Comparison of ENCODE assay signal across 1 cellular context in the genomic region with DNA sequence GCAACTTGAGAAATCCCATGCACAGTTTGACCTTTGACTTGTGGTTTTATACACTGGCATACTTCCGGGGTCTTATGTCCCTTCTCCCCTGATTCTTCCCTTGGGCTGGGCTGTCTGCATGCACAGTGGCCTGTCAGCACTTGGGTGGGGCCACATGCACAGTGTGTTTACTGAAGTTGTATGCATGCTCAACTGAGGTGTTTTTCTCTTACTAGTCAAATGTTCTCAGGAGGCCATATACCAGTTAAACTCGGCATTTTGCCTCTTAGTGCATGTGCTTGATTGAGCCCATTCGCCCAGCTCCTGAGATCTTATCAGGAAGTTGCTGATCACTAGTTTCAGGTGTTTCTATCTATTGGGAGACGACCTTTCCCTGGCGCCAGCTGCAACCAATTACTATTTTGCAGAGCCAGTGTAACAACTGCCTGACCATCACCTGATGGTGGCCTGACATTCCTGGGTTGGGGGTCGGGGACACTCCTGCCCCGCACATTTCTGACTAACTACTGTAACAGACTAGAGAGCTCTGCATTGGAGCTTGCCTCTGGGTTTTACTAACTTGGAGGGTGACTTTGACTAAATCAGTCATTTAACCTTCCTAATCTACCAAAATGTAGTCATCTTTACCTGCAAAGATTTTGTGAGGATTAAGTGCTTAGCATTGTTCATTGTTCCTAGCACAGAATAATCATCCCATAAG.
TF ChIP-seq lines count a peak whose summit lies in the region.

No MANE protein-coding gene starts in this region.

TF ChIP-seq in GM23338, 12 proteins besides CTCF, POLR2A, EP300 and RAD21:
- TF ChIP-seq, protein P1, sequence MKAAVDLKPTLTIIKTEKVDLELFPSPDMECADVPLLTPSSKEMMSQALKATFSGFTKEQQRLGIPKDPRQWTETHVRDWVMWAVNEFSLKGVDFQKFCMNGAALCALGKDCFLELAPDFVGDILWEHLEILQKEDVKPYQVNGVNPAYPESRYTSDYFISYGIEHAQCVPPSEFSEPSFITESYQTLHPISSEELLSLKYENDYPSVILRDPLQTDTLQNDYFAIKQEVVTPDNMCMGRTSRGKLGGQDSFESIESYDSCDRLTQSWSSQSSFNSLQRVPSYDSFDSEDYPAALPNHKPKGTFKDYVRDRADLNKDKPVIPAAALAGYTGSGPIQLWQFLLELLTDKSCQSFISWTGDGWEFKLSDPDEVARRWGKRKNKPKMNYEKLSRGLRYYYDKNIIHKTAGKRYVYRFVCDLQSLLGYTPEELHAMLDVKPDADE (IDR thresholded peaks at IDR 0.05): no peak
- TF ChIP-seq ZNF114 (CRISPR knock-in tag; IDR thresholded peaks at IDR 0.05) (no peak), NANOG (IDR thresholded peaks at IDR 0.05; ENCODE audit: borderline replicate concordance) (no peak), STAT1 (IDR thresholded peaks at IDR 0.05; ENCODE audit: unreplicated experiment) (no peak), EZH2 (IDR thresholded peaks at IDR 0.05; ENCODE audit: low read depth, unreplicated experiment) (no peak), JUNB (IDR thresholded peaks at IDR 0.05; ENCODE audit: unreplicated experiment) (no peak), ZNF331 (CRISPR knock-in tag; IDR thresholded peaks at IDR 0.05; ENCODE audit: low read depth) (no peak), POLR2AphosphoS5 (IDR thresholded peaks at IDR 0.05; ENCODE audit: low read depth) (no peak), EZH2phosphoT487 (IDR thresholded peaks at IDR 0.05; ENCODE audit: unreplicated experiment) (no peak), CREB1 (CRISPR knock-in tag; IDR thresholded peaks at IDR 0.05; ENCODE audit: low read depth) (no peak)
- TF ChIP-seq, protein P2, sequence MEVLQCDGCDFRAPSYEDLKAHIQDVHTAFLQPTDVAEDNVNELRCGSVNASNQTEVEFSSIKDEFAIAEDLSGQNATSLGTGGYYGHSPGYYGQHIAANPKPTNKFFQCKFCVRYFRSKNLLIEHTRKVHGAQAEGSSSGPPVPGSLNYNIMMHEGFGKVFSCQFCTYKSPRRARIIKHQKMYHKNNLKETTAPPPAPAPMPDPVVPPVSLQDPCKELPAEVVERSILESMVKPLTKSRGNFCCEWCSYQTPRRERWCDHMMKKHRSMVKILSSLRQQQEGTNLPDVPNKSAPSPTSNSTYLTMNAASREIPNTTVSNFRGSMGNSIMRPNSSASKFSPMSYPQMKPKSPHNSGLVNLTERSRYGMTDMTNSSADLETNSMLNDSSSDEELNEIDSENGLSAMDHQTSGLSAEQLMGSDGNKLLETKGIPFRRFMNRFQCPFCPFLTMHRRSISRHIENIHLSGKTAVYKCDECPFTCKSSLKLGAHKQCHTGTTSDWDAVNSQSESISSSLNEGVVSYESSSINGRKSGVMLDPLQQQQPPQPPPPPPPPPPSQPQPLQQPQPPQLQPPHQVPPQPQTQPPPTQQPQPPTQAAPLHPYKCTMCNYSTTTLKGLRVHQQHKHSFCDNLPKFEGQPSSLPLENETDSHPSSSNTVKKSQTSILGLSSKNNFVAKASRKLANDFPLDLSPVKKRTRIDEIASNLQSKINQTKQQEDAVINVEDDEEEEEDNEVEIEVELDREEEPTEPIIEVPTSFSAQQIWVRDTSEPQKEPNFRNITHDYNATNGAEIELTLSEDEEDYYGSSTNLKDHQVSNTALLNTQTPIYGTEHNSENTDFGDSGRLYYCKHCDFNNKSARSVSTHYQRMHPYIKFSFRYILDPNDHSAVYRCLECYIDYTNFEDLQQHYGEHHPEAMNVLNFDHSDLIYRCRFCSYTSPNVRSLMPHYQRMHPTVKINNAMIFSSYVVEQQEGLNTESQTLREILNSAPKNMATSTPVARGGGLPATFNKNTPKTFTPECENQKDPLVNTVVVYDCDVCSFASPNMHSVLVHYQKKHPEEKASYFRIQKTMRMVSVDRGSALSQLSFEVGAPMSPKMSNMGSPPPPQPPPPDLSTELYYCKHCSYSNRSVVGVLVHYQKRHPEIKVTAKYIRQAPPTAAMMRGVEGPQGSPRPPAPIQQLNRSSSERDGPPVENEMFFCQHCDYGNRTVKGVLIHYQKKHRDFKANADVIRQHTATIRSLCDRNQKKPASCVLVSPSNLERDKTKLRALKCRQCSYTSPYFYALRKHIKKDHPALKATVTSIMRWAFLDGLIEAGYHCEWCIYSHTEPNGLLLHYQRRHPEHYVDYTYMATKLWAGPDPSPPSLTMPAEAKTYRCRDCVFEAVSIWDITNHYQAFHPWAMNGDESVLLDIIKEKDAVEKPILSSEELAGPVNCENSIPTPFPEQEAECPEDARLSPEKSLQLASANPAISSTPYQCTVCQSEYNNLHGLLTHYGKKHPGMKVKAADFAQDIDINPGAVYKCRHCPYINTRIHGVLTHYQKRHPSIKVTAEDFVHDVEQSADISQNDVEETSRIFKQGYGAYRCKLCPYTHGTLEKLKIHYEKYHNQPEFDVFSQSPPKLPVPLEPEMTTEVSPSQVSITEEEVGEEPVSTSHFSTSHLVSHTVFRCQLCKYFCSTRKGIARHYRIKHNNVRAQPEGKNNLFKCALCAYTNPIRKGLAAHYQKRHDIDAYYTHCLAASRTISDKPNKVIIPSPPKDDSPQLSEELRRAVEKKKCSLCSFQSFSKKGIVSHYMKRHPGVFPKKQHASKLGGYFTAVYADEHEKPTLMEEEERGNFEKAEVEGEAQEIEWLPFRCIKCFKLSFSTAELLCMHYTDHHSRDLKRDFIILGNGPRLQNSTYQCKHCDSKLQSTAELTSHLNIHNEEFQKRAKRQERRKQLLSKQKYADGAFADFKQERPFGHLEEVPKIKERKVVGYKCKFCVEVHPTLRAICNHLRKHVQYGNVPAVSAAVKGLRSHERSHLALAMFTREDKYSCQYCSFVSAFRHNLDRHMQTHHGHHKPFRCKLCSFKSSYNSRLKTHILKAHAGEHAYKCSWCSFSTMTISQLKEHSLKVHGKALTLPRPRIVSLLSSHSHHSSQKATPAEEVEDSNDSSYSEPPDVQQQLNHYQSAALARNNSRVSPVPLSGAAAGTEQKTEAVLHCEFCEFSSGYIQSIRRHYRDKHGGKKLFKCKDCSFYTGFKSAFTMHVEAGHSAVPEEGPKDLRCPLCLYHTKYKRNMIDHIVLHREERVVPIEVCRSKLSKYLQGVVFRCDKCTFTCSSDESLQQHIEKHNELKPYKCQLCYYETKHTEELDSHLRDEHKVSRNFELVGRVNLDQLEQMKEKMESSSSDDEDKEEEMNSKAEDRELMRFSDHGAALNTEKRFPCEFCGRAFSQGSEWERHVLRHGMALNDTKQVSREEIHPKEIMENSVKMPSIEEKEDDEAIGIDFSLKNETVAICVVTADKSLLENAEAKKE (CRISPR knock-in tag; IDR thresholded peaks at IDR 0.05): no peak
- TF ChIP-seq, protein P3, sequence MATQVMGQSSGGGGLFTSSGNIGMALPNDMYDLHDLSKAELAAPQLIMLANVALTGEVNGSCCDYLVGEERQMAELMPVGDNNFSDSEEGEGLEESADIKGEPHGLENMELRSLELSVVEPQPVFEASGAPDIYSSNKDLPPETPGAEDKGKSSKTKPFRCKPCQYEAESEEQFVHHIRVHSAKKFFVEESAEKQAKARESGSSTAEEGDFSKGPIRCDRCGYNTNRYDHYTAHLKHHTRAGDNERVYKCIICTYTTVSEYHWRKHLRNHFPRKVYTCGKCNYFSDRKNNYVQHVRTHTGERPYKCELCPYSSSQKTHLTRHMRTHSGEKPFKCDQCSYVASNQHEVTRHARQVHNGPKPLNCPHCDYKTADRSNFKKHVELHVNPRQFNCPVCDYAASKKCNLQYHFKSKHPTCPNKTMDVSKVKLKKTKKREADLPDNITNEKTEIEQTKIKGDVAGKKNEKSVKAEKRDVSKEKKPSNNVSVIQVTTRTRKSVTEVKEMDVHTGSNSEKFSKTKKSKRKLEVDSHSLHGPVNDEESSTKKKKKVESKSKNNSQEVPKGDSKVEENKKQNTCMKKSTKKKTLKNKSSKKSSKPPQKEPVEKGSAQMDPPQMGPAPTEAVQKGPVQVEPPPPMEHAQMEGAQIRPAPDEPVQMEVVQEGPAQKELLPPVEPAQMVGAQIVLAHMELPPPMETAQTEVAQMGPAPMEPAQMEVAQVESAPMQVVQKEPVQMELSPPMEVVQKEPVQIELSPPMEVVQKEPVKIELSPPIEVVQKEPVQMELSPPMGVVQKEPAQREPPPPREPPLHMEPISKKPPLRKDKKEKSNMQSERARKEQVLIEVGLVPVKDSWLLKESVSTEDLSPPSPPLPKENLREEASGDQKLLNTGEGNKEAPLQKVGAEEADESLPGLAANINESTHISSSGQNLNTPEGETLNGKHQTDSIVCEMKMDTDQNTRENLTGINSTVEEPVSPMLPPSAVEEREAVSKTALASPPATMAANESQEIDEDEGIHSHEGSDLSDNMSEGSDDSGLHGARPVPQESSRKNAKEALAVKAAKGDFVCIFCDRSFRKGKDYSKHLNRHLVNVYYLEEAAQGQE (IDR thresholded peaks at IDR 0.05; ENCODE audit: unreplicated experiment): no peak
